Comparison of ENCODE assay signal across 1 cellular context in the genomic region with DNA sequence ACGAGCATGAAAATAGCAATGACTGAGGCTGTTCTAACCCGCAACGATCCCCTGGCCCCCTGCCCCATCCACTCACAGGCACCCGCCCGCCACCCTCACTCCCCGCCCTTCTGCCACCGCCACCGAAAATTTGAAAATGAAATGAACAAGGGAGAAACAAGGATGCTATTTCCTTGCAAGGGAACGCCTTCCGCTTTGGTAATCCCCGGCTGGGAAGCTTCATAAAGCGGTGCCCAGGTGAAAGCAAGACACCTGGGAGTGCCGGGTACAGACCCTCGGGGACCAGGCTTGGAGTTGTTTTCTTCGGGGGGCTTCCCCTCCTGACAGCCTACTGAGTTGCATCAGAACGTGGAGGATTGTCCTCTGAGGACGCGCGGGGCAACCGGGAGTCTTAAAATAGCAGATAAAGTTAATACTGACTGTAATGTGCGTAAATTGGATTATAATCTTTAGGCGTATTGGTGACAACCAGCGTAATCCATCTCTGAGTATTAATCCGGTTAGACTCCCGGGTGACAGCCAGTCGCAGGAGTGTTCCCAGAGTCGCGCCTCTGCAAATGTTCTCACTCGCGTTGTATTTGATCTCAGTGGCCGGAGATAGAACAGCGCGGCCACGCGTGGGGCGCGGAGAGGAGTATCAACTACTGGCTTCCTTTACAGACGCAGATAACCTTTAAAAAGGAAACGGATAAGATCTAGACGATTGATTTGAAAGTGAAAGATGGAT.
TF ChIP-seq lines count a peak whose summit lies in the region.

No MANE protein-coding gene starts in this region.

TF ChIP-seq in GM23338, 12 proteins besides CTCF, POLR2A, EP300 and RAD21 (continued from another document):
- TF ChIP-seq, protein P1, sequence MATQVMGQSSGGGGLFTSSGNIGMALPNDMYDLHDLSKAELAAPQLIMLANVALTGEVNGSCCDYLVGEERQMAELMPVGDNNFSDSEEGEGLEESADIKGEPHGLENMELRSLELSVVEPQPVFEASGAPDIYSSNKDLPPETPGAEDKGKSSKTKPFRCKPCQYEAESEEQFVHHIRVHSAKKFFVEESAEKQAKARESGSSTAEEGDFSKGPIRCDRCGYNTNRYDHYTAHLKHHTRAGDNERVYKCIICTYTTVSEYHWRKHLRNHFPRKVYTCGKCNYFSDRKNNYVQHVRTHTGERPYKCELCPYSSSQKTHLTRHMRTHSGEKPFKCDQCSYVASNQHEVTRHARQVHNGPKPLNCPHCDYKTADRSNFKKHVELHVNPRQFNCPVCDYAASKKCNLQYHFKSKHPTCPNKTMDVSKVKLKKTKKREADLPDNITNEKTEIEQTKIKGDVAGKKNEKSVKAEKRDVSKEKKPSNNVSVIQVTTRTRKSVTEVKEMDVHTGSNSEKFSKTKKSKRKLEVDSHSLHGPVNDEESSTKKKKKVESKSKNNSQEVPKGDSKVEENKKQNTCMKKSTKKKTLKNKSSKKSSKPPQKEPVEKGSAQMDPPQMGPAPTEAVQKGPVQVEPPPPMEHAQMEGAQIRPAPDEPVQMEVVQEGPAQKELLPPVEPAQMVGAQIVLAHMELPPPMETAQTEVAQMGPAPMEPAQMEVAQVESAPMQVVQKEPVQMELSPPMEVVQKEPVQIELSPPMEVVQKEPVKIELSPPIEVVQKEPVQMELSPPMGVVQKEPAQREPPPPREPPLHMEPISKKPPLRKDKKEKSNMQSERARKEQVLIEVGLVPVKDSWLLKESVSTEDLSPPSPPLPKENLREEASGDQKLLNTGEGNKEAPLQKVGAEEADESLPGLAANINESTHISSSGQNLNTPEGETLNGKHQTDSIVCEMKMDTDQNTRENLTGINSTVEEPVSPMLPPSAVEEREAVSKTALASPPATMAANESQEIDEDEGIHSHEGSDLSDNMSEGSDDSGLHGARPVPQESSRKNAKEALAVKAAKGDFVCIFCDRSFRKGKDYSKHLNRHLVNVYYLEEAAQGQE (IDR thresholded peaks at IDR 0.05; ENCODE audit: unreplicated experiment): no peak
- TF ChIP-seq EZH2 (IDR thresholded peaks at IDR 0.05; ENCODE audit: low read depth, unreplicated experiment): no peak
- no peak for TF ChIP-seq ZNF114 (CRISPR knock-in tag; IDR thresholded peaks at IDR 0.05)
- TF ChIP-seq ZNF331 (CRISPR knock-in tag; IDR thresholded peaks at IDR 0.05; ENCODE audit: low read depth): no peak
